Comparison of ENCODE assay signal across 39 cellular contexts in genomic region chrX:40184968-40185367, GRCh38.
"Had no signal": no experiment of that assay in that cellular context is flagged by ENCODE, and none has a peak within 500 bp of the region (broad histone marks: within the 10 kb centered on the region; RNA-seq: fewer than 3 reads in every experiment).

No MANE protein-coding gene starts in this region.

- H3K36me3 ChIP-seq: adrenal gland, ascending aorta, brain microvascular endothelial cell, breast epithelium, cardiac muscle cell had no signal

- H3K27me3 ChIP-seq: ascending aorta, body of pancreas, brain microvascular endothelial cell, cardiac muscle cell had no signal

- H3K9me3 Mint-ChIP-seq: activated naive CD4-positive, alpha-beta T cell treated with anti-CD3 and anti-CD28 coated beads, Interleukin-2, amount 50 U/mL, for 24 hours; activated T-helper 17 cell treated with anti-CD3 and anti-CD28 coated beads, Interleukin-2, amount 50 U/mL, for 72 hours had no signal

- H3K27ac ChIP-seq: adrenal gland, ascending aorta, body of pancreas, brain microvascular endothelial cell, breast epithelium, cardiac muscle cell had no signal

- H3K4me3 Mint-ChIP-seq: activated naive CD4-positive, alpha-beta T cell treated with anti-CD3 and anti-CD28 coated beads for 36 hours; activated naive CD4-positive, alpha-beta T cell treated with anti-CD3 and anti-CD28 coated beads, Interleukin-2, amount 10 ng/mL, durations not matched to agents 7 days and 5 days; activated naive CD4-positive, alpha-beta T cell treated with anti-CD3 and anti-CD28 coated beads, Interleukin-2, amount 50 U/mL, for 24 hours; activated naive CD8-positive, alpha-beta T cell; activated naive CD8-positive, alpha-beta T cell treated with anti-CD3 and anti-CD28 coated beads for 36 hours; activated naive CD8-positive, alpha-beta T cell treated with anti-CD3 and anti-CD28 coated beads, Interleukin-2, amount 10 ng/mL, durations not matched to agents 7 days and 5 days; activated naive CD8-positive, alpha-beta T cell treated with anti-CD3 and anti-CD28 coated beads, Interleukin-2, amount 50 U/mL, for 24 hours; activated T-cell treated with anti-CD3 and anti-CD28 coated beads, Interleukin-2, amount 50 U/mL, for 24 hours; activated T-cell treated with anti-CD3 and anti-CD28 coated beads, Interleukin-2, amount 50 U/mL, for 4 hours; activated T-cell treated with anti-CD3 and anti-CD28 coated beads, Interleukin-2, amount 50 U/mL, for 72 hours; activated T-helper 1 cell treated with anti-CD3 and anti-CD28 coated beads, Interleukin-12 subunit alpha, Interleukin-12 subunit beta, Interleukin-2, Interleukin-4 antibody, amounts not matched to agents 30 ng/mL and 10 ng/mL and 1 ng/mL, durations not matched to agents 14 hours and 24 hours and 36 hours; activated T-helper 17 cell treated with anti-CD3 and anti-CD28 coated beads, Interleukin-2, amount 50 U/mL, for 72 hours; central memory CD8-positive, alpha-beta T cell had no signal

- DNase-seq: activated effector memory CD4-positive, alpha-beta T cell treated with anti-CD3 and anti-CD28 coated beads, Interleukin-2, amount 50 U/mL, for 16 hours; activated effector memory CD4-positive, alpha-beta T cell treated with Interleukin-2 at 50 U/mL for 16 hours; activated gamma-delta T cell; activated gamma-delta T cell treated with Interleukin-2 at 50 U/mL for 16 hours; activated naive CD4-positive, alpha-beta T cell; activated naive CD4-positive, alpha-beta T cell treated with anti-CD3 and anti-CD28 coated beads for 36 hours; activated naive CD4-positive, alpha-beta T cell treated with anti-CD3 and anti-CD28 coated beads, Interleukin-2, amount 10 ng/mL, durations not matched to agents 7 days and 5 days; activated naive CD4-positive, alpha-beta T cell treated with anti-CD3 and anti-CD28 coated beads, Interleukin-2, amount 50 U/mL, for 16 hours; activated naive CD4-positive, alpha-beta T cell treated with Interleukin-2 at 50 U/mL for 16 hours; activated naive CD8-positive, alpha-beta T cell treated with anti-CD3 and anti-CD28 coated beads for 36 hours; activated naive CD8-positive, alpha-beta T cell treated with anti-CD3 and anti-CD28 coated beads, Interleukin-2, amount 10 ng/mL, durations not matched to agents 7 days and 5 days; activated naive CD8-positive, alpha-beta T cell treated with anti-CD3 and anti-CD28 coated beads, Interleukin-2, amount 50 U/mL, for 24 hours; activated T-cell treated with anti-CD3 and anti-CD28 coated beads, Interleukin-2, amount 50 U/mL, for 24 hours; activated T-cell treated with anti-CD3 and anti-CD28 coated beads, Interleukin-2, amount 50 U/mL, for 4 hours; activated T-cell treated with anti-CD3 and anti-CD28 coated beads, Interleukin-2, amount 50 U/mL, for 48 hours; activated T-cell treated with anti-CD3 and anti-CD28 coated beads, Interleukin-2, amount 50 U/mL, for 72 hours; adrenal gland; amniotic stem cell; amygdala; anterior cingulate cortex; aorta; body of pancreas; brain microvascular endothelial cell; caudate nucleus; central memory CD4-positive, alpha-beta T cell; cerebellar nuclear complex had no signal

- H3K9me3 ChIP-seq: body of pancreas had no signal

- H3K27me3 Mint-ChIP-seq: activated naive CD4-positive, alpha-beta T cell treated with anti-CD3 and anti-CD28 coated beads, Interleukin-2, amount 50 U/mL, for 24 hours; activated naive CD8-positive, alpha-beta T cell; activated naive CD8-positive, alpha-beta T cell treated with anti-CD3 and anti-CD28 coated beads for 36 hours; activated naive CD8-positive, alpha-beta T cell treated with anti-CD3 and anti-CD28 coated beads, Interleukin-2, amount 10 ng/mL, durations not matched to agents 7 days and 5 days; activated naive CD8-positive, alpha-beta T cell treated with anti-CD3 and anti-CD28 coated beads, Interleukin-2, amount 50 U/mL, for 24 hours; activated T-helper 17 cell treated with anti-CD3 and anti-CD28 coated beads, Interleukin-2, amount 50 U/mL, for 72 hours; central memory CD8-positive, alpha-beta T cell had no signal

- ATAC-seq: activated naive CD4-positive, alpha-beta T cell treated with anti-CD3 and anti-CD28 coated beads, Interleukin-2, amount 50 U/mL, for 72 hours; activated naive CD8-positive, alpha-beta T cell treated with anti-CD3 and anti-CD28 coated beads, Interleukin-2, amount 50 U/mL, for 24 hours; activated T-cell treated with anti-CD3 and anti-CD28 coated beads, Interleukin-2, amount 50 U/mL, for 4 hours; activated T-cell treated with anti-CD3 and anti-CD28 coated beads, Interleukin-2, amount 50 U/mL, for 72 hours; activated T-helper 17 cell treated with anti-CD3 and anti-CD28 coated beads, Interleukin-2, amount 50 U/mL, for 72 hours; body of pancreas had no signal

- FAIRE-seq: bronchial epithelial cell, colon had no signal

- H3K36me3 Mint-ChIP-seq: activated naive CD8-positive, alpha-beta T cell; brain had no signal

- H3K4me3 ChIP-seq: adrenal gland, ascending aorta, body of pancreas, breast epithelium, cardiac muscle cell had no signal

- H3K27ac Mint-ChIP-seq: activated naive CD4-positive, alpha-beta T cell treated with anti-CD3 and anti-CD28 coated beads for 36 hours; activated naive CD4-positive, alpha-beta T cell treated with anti-CD3 and anti-CD28 coated beads, Interleukin-2, amount 50 U/mL, for 24 hours; activated naive CD4-positive, alpha-beta T cell treated with anti-CD3 and anti-CD28 coated beads, Interleukin-2, amount 50 U/mL, for 72 hours; activated naive CD8-positive, alpha-beta T cell; activated naive CD8-positive, alpha-beta T cell treated with anti-CD3 and anti-CD28 coated beads for 36 hours; activated naive CD8-positive, alpha-beta T cell treated with anti-CD3 and anti-CD28 coated beads, Interleukin-2, amount 10 ng/mL, durations not matched to agents 7 days and 5 days; activated naive CD8-positive, alpha-beta T cell treated with anti-CD3 and anti-CD28 coated beads, Interleukin-2, amount 50 U/mL, for 24 hours; activated T-cell treated with anti-CD3 and anti-CD28 coated beads, Interleukin-2, amount 50 U/mL, for 24 hours; activated T-cell treated with anti-CD3 and anti-CD28 coated beads, Interleukin-2, amount 50 U/mL, for 72 hours; activated T-helper 1 cell treated with anti-CD3 and anti-CD28 coated beads, Interleukin-12 subunit alpha, Interleukin-12 subunit beta, Interleukin-2, Interleukin-4 antibody, amounts not matched to agents 30 ng/mL and 10 ng/mL and 1 ng/mL, durations not matched to agents 14 hours and 24 hours and 36 hours; activated T-helper 17 cell treated with anti-CD3 and anti-CD28 coated beads, Interleukin-2, amount 50 U/mL, for 72 hours; activated T-helper 2 cell treated with anti-CD3 and anti-CD28 coated beads, Interferon-gamma antibody, Interleukin-2, Interleukin-4, amounts not matched to agents 10 μg/mL and 5 μg/mL and 100 μg/mL, durations not matched to agents 14 hours and 24 hours and 36 hours; brain had no signal

- H3K4me1 Mint-ChIP-seq: central memory CD8-positive, alpha-beta T cell had no signal

- H3K4me1 ChIP-seq: adrenal gland, ascending aorta, body of pancreas, breast epithelium had no signal
